Comparison of ENCODE assay signal across 13 cellular contexts in the genomic region with DNA sequence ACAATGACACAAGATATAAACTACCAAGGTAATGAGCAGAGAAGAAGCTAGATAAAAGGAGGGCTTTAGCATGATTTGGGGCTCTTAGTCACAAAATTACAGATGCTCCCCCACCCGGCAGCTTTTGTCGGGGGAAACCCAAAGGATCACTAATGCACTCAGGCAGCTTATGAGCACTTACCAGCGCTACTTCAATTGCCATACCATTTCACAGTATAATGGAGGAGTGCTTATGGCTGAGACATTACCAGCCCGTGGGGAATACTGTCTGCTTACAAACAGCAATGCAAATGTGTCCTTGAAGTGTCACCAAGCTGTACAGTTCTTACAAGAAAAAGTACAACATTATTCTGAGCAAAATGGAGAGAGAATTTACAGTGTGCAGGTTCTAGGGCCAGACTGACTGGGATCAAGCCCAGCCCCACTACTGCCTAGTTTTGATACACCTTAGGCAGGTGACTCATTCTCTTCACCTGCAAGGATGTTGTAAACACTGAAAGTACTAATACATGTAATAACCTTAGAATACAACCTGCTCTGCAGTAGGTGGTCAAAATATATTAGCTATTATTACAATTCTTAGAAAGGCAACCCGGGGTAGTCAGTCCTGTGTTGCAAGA. TPM values are rescaled to one million over a fixed set of nuclear protein-coding genes. Genes with fewer than 3 reads are reported as not detected.
DNase-seq lines count a peak whose midpoint lies in the region; ATAC-seq, FAIRE-seq and TF ChIP-seq lines count a peak whose summit lies in the region.
"Had no signal": no experiment of that assay in that cellular context is flagged by ENCODE, and none has a peak within 500 bp of the region (broad histone marks: within the 10 kb centered on the region; RNA-seq: fewer than 3 reads in every experiment).

No MANE protein-coding gene starts in this region.

- no peak for ATAC-seq in HG03159 (IDR thresholded peaks at IDR 0.05; ENCODE audit: unreplicated experiment)
- no peak for ATAC-seq in HG03442 (IDR thresholded peaks at IDR 0.05; ENCODE audit: unreplicated experiment)

- peaks cover 32% of the 10 kb centered on the region for H3K4me1 ChIP-seq in PC-9 (replicated peaks; ENCODE audit: insufficient read depth)
- peaks cover 29% of the 10 kb centered on the region for H3K4me1 ChIP-seq in keratinocyte (ENCODE audit: control insufficient read depth, extremely low read depth, insufficient read depth, low read length)
- peaks cover 13 to 56% (median 35%) of the 10 kb centered on the region in 4 donors for H3K4me1 ChIP-seq in transverse colon

- intact Hi-C loops in PC-9 (cut with micrococcal nuclease; ENCODE audit: unreplicated experiment) (no loop called here), transverse colon (cut with DNase I; ENCODE audit: low total_unique reads) (no loop called here)
- intact Hi-C loops in activated CD4-positive, alpha-beta memory T cell treated with anti-CD3 and anti-CD28 coated beads for 36 hours (cut with micrococcal nuclease), result no loop called here

- no peaks in the 10 kb centered on the region for H3K9me3 Mint-ChIP-seq in activated CD4-positive, alpha-beta memory T cell treated with anti-CD3 and anti-CD28 coated beads for 36 hours
- H3K9me3 Mint-ChIP-seq: activated naive CD8-positive, alpha-beta T cell treated with anti-CD3 and anti-CD28 coated beads for 36 hours; CD8-positive, alpha-beta memory T cell had no signal

- peak overlapping the region; percentile 79 for H3K9ac ChIP-seq in keratinocyte (ENCODE audit: control insufficient read depth, extremely low read depth, insufficient read depth, low read length)

- peaks cover 24% of the 10 kb centered on the region for H3F3A ChIP-seq in PC-9 (ENCODE audit: insufficient read depth, low read depth)

- H3K9me2 ChIP-seq in PC-9 (ENCODE audit: insufficient read depth), result no peaks in the 10 kb centered on the region

- H3K4me3 Mint-ChIP-seq in activated CD4-positive, alpha-beta memory T cell treated with anti-CD3 and anti-CD28 coated beads for 36 hours, result no peak overlapping the region
- H3K4me3 Mint-ChIP-seq: activated naive CD8-positive, alpha-beta T cell treated with anti-CD3 and anti-CD28 coated beads for 36 hours had no signal

- H3K4me1 Mint-ChIP-seq in activated CD4-positive, alpha-beta memory T cell treated with anti-CD3 and anti-CD28 coated beads for 36 hours (ENCODE audit: low read depth), result peaks cover 40% of the 10 kb centered on the region

- no peaks in the 10 kb centered on the region for H3K27me3 Mint-ChIP-seq in activated CD4-positive, alpha-beta memory T cell treated with anti-CD3 and anti-CD28 coated beads for 36 hours
- H3K27me3 Mint-ChIP-seq: activated naive CD8-positive, alpha-beta T cell treated with anti-CD3 and anti-CD28 coated beads for 36 hours; CD8-positive, alpha-beta memory T cell had no signal

- BruUV-seq in PC-9 (replicated peaks; lab: Mats Ljungman, UMichigan), result TSS peak; percentile 22

- H3K4me2 ChIP-seq in PC-9 (peak overlapping the region; percentile 63), keratinocyte (ENCODE audit: control insufficient read depth, extremely low read depth, insufficient read depth, low read depth, low read length) (peak overlapping the region; percentile 93)

- dilution Hi-C loops in keratinocyte (cut with MboI; ENCODE audit: extremely low pct_ligation_motif_present, low sequenced_read_pairs), result no loop called here

- H4K20me1 ChIP-seq in PC-9 (ENCODE audit: insufficient read depth) (peaks cover 31% of the 10 kb centered on the region), keratinocyte (ENCODE audit: control insufficient read depth, extremely low read depth, insufficient read depth, low read length) (peaks cover 6% of the 10 kb centered on the region)

- H3K36me3 Mint-ChIP-seq in activated CD4-positive, alpha-beta memory T cell treated with anti-CD3 and anti-CD28 coated beads for 36 hours, result peaks cover 2% of the 10 kb centered on the region
- H3K36me3 Mint-ChIP-seq: activated naive CD8-positive, alpha-beta T cell treated with anti-CD3 and anti-CD28 coated beads for 36 hours had no signal

- in situ Hi-C loops in transverse colon (cut with MboI; ENCODE audit: low pct_ligation_motif_present in 1 of 4, low pct_unique_long_range_greater_than_20kb in 1 of 4, low sequenced_read_pairs in 3 of 4), result no loop called here

- DNase-seq in NCI-H128 (lab: John Stamatoyannopoulos, UW; ENCODE audit: unreplicated experiment), result peak; percentile 74
- DNase-seq in PC-9, result no peak
- DNase-seq in keratinocyte (ENCODE audit: low read depth, low spot score), result no peak
- peak; percentile 28 for DNase-seq in transverse colon
- no peak for DNase-seq in activated CD4-positive, alpha-beta memory T cell treated with anti-CD3 and anti-CD28 coated beads for 36 hours
- DNase-seq: activated naive CD8-positive, alpha-beta T cell treated with anti-CD3 and anti-CD28 coated beads for 36 hours; CD8-positive, alpha-beta memory T cell; NCI-H1105; NK-92 treated with Interleukin-12 subunit alpha and Interleukin-12 subunit beta, amount 100 ng/mL, for 24 hours; stimulated activated CD4-positive, alpha-beta T cell treated with anti-CD3 and anti-CD28 coated beads, Interleukin-4, amount 100 ng/mL, for 24 hours; stimulated activated naive CD4-positive, alpha-beta T cell treated with Interleukin-2 at 50 U/mL for 16 hours had no signal

- no peak for TF ChIP-seq CTCF in PC-9 (conservative IDR thresholded peaks at IDR 0.05)
- TF ChIP-seq CTCF in keratinocyte (optimal IDR thresholded peaks at IDR 0.05 in 1 of 3, IDR thresholded peaks at IDR 0.05 in 1 of 3, conservative IDR thresholded peaks at IDR 0.05 in 1 of 3; ENCODE audit: extremely low read depth in 1 of 3, insufficient read depth in 2 of 3, low read length in 3 of 3), result no peak
- TF ChIP-seq CTCF in transverse colon (IDR thresholded peaks at IDR 0.05), result no peak

- POLR2A ChIA-PET in PC-9 (lab: Charles Lee; ENCODE audit: unreplicated experiment), result interaction anchor here (0.6 to 1.0 kb wide), 8 partner anchors 13 to 674 kb away, joined by 3 to 12 read pairs (median 4); partner anchors contain the start of gene ZZEF1
- POLR2A ChIA-PET in activated CD4-positive, alpha-beta memory T cell treated with anti-CD3 and anti-CD28 coated beads for 36 hours (lab: Charles Lee), result no interaction called here

- no peak overlapping the region for H3K27ac Mint-ChIP-seq in activated CD4-positive, alpha-beta memory T cell treated with anti-CD3 and anti-CD28 coated beads for 36 hours

- H3K9me3 ChIP-seq in PC-9 (ENCODE audit: insufficient read depth, low read depth), result no peaks in the 10 kb centered on the region
- H3K9me3 ChIP-seq in keratinocyte (ENCODE audit: control insufficient read depth, low read depth, low read length), result no peaks in the 10 kb centered on the region
- H3K9me3 ChIP-seq in transverse colon, result no peaks in the 10 kb centered on the region

- TF ChIP-seq POLR2A in transverse colon (IDR thresholded peaks at IDR 0.05), result no peak

- FAIRE-seq in keratinocyte (lab: Jason Lieb, UNC), result peak; percentile 81

- CTCF ChIA-PET in PC-9 (lab: Charles Lee), result interaction anchor here (0.6 to 1.3 kb wide), 5 partner anchors 14 to 319 kb away, joined by 3 to 6 read pairs (median 3); no protein-coding TSS in a partner anchor
- CTCF ChIA-PET in activated CD4-positive, alpha-beta memory T cell treated with anti-CD3 and anti-CD28 coated beads for 36 hours (lab: Charles Lee), result interaction anchor here (0.9 to 3.3 kb wide), 4 partner anchors 10 to 48 kb away, joined by 3 to 18 read pairs (median 3); no protein-coding TSS in a partner anchor

- no peaks in the 10 kb centered on the region for H3K27me3 ChIP-seq in PC-9 (ENCODE audit: insufficient read depth, low read depth)
- H3K27me3 ChIP-seq in keratinocyte (ENCODE audit: control insufficient read depth, extremely low read depth, insufficient read depth, low read length), result no peaks in the 10 kb centered on the region
- no peaks in the 10 kb centered on the region for H3K27me3 ChIP-seq in transverse colon

- WGBS in transverse colon (ENCODE audit: low coverage in 1 of 2), 2 donors, result 50% methylated on average over 5 of the region's 5 CpGs; no CpG with 5 or more reads in 1 of the 2 donors

- H3K79me2 ChIP-seq in PC-9 (ENCODE audit: low read depth), result peaks cover 79% of the 10 kb centered on the region
- peaks cover 74% of the 10 kb centered on the region for H3K79me2 ChIP-seq in keratinocyte (ENCODE audit: control insufficient read depth, insufficient read depth, low read length)

- H2AFZ ChIP-seq in PC-9 (no peak overlapping the region), keratinocyte (ENCODE audit: control insufficient read depth, low read length) (no peak overlapping the region)

- TF ChIP-seq EP300 in transverse colon (IDR thresholded peaks at IDR 0.05; ENCODE audit: low read depth), result no peak

- peaks cover 2% of the 10 kb centered on the region for H3K9me1 ChIP-seq in keratinocyte (ENCODE audit: control insufficient read depth, extremely low read depth, insufficient read depth, low read length)

- H3K27ac ChIP-seq in PC-9, result peak overlapping the region; percentile 89
- H3K27ac ChIP-seq in keratinocyte (ENCODE audit: control insufficient read depth, insufficient read depth, low read length), result peak overlapping the region; percentile 96
- H3K27ac ChIP-seq in transverse colon, result peak overlapping the region; percentile 61 to 71 (median 68)

- no peaks in the 10 kb centered on the region for H3K36me3 ChIP-seq in PC-9 (ENCODE audit: low read depth)
- H3K36me3 ChIP-seq in keratinocyte (ENCODE audit: control insufficient read depth in 2 of 2, extremely low read depth in 1 of 2, insufficient read depth in 2 of 2, low read length in 2 of 2), result peaks cover 0 to 7% of the 10 kb centered on the region in 2 experiments
- no peaks in the 10 kb centered on the region for H3K36me3 ChIP-seq in transverse colon

- peak overlapping the region; percentile 26; the same call in 1 of the 2 replicates for H3K4me3 ChIP-seq in PC-9
- peak overlapping the region in 2 of 3 experiments; percentile 29 to 40 for H3K4me3 ChIP-seq in keratinocyte (ENCODE audit: control insufficient read depth in 2 of 3, extremely low read depth in 1 of 3, insufficient read depth in 2 of 3, low read depth in 1 of 3, low read length in 3 of 3)
- H3K4me3 ChIP-seq in transverse colon, result no peak overlapping the region

RNA-seq across cellular contexts. Expression of gene ANKFY1, which starts 16.3 kb away (rescaled TPM):
- total RNA-seq in PC-9 (2021) (63.9 and 74.5 TPM in 2 replicates), transverse colon (10 to 100 TPM; 53.0 to 69.9 (median 54.7) TPM)
- 17.4 to 34.6 TPM (median 27.0 TPM) in 3 replicates for polyA plus RNA-seq in keratinocyte
- polyA plus RNA-seq in keratinocyte (2011; ENCODE audit: low read depth), result 8.9 TPM
- 20.6 and 23.3 TPM in 2 replicates for polyA plus RNA-seq in keratinocyte (2011; cell fraction: cytosol; rRNA removed)
- 74.6 and 76.5 TPM in 2 replicates for polyA plus RNA-seq in keratinocyte (2011; cell fraction: nucleus; rRNA removed)
- 13.9 and 25.2 TPM in 2 replicates for polyA plus RNA-seq in keratinocyte (2012; ENCODE audit: low replicate concordance)
- 56.7 to 130 TPM (median 69.2 TPM) in 3 replicates for polyA minus RNA-seq in keratinocyte
- polyA minus RNA-seq in keratinocyte (2011; cell fraction: cytosol; rRNA and poly(A)+ RNA removed), result 29.9 TPM
- polyA minus RNA-seq in keratinocyte (2011; cell fraction: nucleus; rRNA and poly(A)+ RNA removed), result 54.7 and 97.6 TPM in 2 replicates
- 10 to 100 TPM; 34.6 to 40.5 TPM for total RNA-seq in activated CD4-positive, alpha-beta memory T cell treated with anti-CD3 and anti-CD28 coated beads for 36 hours

Comparison
In these comparisons a context has a peak if more than half of its experiments do, and no peak if none do; other contexts are left out.
1. DNase-seq: peak in NCI-H128 (single experiment) and transverse colon (single experiment); none in PC-9 (0 of 2), keratinocyte (single experiment) and activated CD4-positive, alpha-beta memory T cell treated with anti-CD3 and anti-CD28 coated beads for 36 hours (single experiment).
2. H3K4me3 ChIP-seq: peak in PC-9 (single experiment) and keratinocyte (2 of 3); none in transverse colon (0 of 4).
3. Peak in every context shown above with its lines, with median percentiles within 50 percentile points of each other: H3K27ac ChIP-seq.